10 cellular contexts compared by ENCODE assay signal in the genomic region with DNA sequence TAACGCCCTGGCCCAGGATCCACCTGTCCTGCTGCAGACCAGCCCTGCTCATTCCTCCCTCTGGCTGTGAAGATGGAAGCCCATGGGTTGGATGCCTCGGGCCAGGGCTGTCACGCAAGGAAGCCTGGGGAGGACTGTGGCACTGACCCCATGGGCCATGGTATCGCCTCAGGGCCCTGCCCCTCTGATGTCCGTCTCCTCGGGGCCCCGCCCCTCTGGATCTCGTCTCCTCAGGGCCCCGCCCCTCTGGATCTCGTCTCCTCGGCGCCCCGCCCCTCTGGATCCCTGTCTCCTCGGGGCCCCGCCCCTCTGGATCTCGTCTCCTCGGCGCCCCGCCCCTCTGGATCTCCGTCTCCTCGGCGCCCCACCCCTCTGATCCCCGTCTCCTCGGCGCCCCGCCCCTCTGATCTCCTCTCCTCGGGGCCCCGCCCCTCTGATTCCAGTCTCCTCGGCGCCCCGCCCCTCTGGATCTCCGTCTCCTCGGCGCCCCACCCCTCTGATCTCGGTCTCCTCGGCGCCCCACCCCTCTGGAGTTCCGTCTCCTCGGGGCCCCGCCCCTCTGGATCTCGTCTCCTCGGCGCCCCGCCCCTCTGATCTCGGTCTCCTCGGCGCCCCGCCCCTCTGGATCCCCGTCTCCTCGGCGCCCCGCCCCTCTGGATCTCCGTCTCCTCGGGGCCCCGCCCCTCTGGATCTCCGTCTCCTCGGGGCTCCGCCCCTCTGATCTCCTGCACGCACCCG. TPM values are rescaled to one million over a fixed set of nuclear protein-coding genes. Genes with fewer than 3 reads are reported as not detected.
A peak's percentile ranks its signal among the peaks of the same experiment; 100 is the strongest.
DNase-seq lines count a peak whose midpoint lies in the region; ATAC-seq and TF ChIP-seq lines count a peak whose summit lies in the region.
"Had no signal": no experiment of that assay in that cellular context is flagged by ENCODE, and none has a peak within 500 bp of the region (broad histone marks: within the 10 kb centered on the region; RNA-seq: fewer than 3 reads in every experiment).

No MANE protein-coding gene starts in this region.

- peaks cover 7% of the 10 kb centered on the region for H3K9me3 ChIP-seq in trophoblast cell (ENCODE audit: insufficient read depth, low read depth, low read length)
- H3K9me3 ChIP-seq: right lobe of liver had no signal

- H2BK5ac ChIP-seq in trophoblast cell (ENCODE audit: low read depth, low read length, poor library complexity) = no peak overlapping the region

- CTCF ChIA-PET in activated CD4-positive, alpha-beta memory T cell treated with anti-CD3 and anti-CD28 coated beads for 36 hours (lab: Charles Lee) = no interaction called here

- H3K27ac ChIP-seq in trophoblast cell (ENCODE audit: low read depth, low read length) = no peak overlapping the region
- H3K27ac ChIP-seq: KMS-11, right lobe of liver had no signal

- H3K4me1 Mint-ChIP-seq in HFFc6 (ENCODE audit: low read depth) = peaks cover 25% of the 10 kb centered on the region
- peaks cover 4% of the 10 kb centered on the region for H3K4me1 Mint-ChIP-seq in activated CD4-positive, alpha-beta memory T cell treated with anti-CD3 and anti-CD28 coated beads for 36 hours (ENCODE audit: low read depth)

- H3K79me1 ChIP-seq in trophoblast cell (ENCODE audit: low read length) = peaks cover 2% of the 10 kb centered on the region

- no CpG with 5 or more reads among the region's 60 CpGs for WGBS in trophoblast cell (ENCODE audit: extremely low coverage, insufficient coverage, insufficient read length)

- H3K9ac ChIP-seq in trophoblast cell (ENCODE audit: low read length) = no peak overlapping the region
- H3K9ac ChIP-seq: KMS-11 had no signal

- H2AK5ac ChIP-seq in trophoblast cell (ENCODE audit: low read length) = no peak overlapping the region

- H4K91ac ChIP-seq in trophoblast cell (ENCODE audit: low read depth, low read length) = no peak overlapping the region

- H4K8ac ChIP-seq in trophoblast cell (ENCODE audit: low read depth, low read length) = no peak overlapping the region

- H3K36me3 ChIP-seq in trophoblast cell (ENCODE audit: control insufficient read depth in 1 of 2, insufficient read depth in 2 of 2, low read length in 2 of 2) = no peaks in the 10 kb centered on the region
- H3K36me3 ChIP-seq: right lobe of liver had no signal

- H2AFZ ChIP-seq in trophoblast cell (ENCODE audit: insufficient read depth, low read length, poor library complexity) = no peak overlapping the region

- H2BK120ac ChIP-seq in trophoblast cell (ENCODE audit: insufficient read depth, low read length, poor library complexity) = no peak overlapping the region

- H3K36me3 Mint-ChIP-seq in HFFc6 (ENCODE audit: low read depth) = 0 out of 2 replicates have a peak, but pooled peaks cover 4% of the 10 kb centered on the region
- no peaks in the 10 kb centered on the region for H3K36me3 Mint-ChIP-seq in activated CD4-positive, alpha-beta memory T cell treated with anti-CD3 and anti-CD28 coated beads for 36 hours

- H3K4me1 ChIP-seq in trophoblast cell (ENCODE audit: control insufficient read depth in 1 of 2, insufficient read depth in 2 of 2, low read length in 2 of 2) = peaks cover 19% of the 10 kb centered on the region in 2 experiments
- H3K4me1 ChIP-seq: right lobe of liver had no signal

- H3K14ac ChIP-seq in trophoblast cell (ENCODE audit: low read length) = no peak overlapping the region

- H3K79me2 ChIP-seq in trophoblast cell (ENCODE audit: control insufficient read depth, insufficient read depth, low read length, poor library complexity) = no peaks in the 10 kb centered on the region

- H3K4me3 Mint-ChIP-seq in HFFc6 = peak overlapping the region; percentile 64; the same call in 1 of the 2 replicates
- H3K4me3 Mint-ChIP-seq in activated CD4-positive, alpha-beta memory T cell treated with anti-CD3 and anti-CD28 coated beads for 36 hours = peak overlapping the region; percentile 16

- no peak overlapping the region for H2BK12ac ChIP-seq in trophoblast cell (ENCODE audit: low read length)

- POLR2A ChIA-PET in activated CD4-positive, alpha-beta memory T cell treated with anti-CD3 and anti-CD28 coated beads for 36 hours (lab: Charles Lee) = no interaction called here

- H3K9me3 Mint-ChIP-seq in HFFc6 = peaks cover 4% of the 10 kb centered on the region; the same call in 1 of the 2 replicates
- no peaks in the 10 kb centered on the region for H3K9me3 Mint-ChIP-seq in activated CD4-positive, alpha-beta memory T cell treated with anti-CD3 and anti-CD28 coated beads for 36 hours

- H3K4ac ChIP-seq in trophoblast cell (ENCODE audit: low read depth, low read length) = no peak overlapping the region

- H3K27ac Mint-ChIP-seq in HFFc6 = peak overlapping the region; percentile 29; the same call in 1 of the 2 replicates
- no peak overlapping the region for H3K27ac Mint-ChIP-seq in activated CD4-positive, alpha-beta memory T cell treated with anti-CD3 and anti-CD28 coated beads for 36 hours

- intact Hi-C loops in activated CD4-positive, alpha-beta memory T cell treated with anti-CD3 and anti-CD28 coated beads for 36 hours (cut with micrococcal nuclease) = no loop called here
- intact Hi-C loops in cardiac septum (cut with DNase I) = no loop called here

- no peaks in the 10 kb centered on the region for H3K27me3 ChIP-seq in trophoblast cell (ENCODE audit: insufficient read depth, low read length)
- H3K27me3 ChIP-seq: right lobe of liver had no signal

- no peak overlapping the region for H4K12ac ChIP-seq in trophoblast cell (ENCODE audit: low read depth, low read length)

- no peak for ATAC-seq in GM21737 (IDR thresholded peaks at IDR 0.05; ENCODE audit: unreplicated experiment)
- ATAC-seq in HG03457 (IDR thresholded peaks at IDR 0.05; ENCODE audit: unreplicated experiment) = no peak

- no peak overlapping the region for H3K23ac ChIP-seq in trophoblast cell (ENCODE audit: low read length)

- DNase-seq in COLO829 (ENCODE audit: low spot score) (peak; percentile 51), HFFc6 (no peak), trophoblast cell (peak; percentile 36 to 44), cardiac septum (ENCODE audit: low spot score) (no peak), Ammon's horn (ENCODE audit: low spot score) (no peak)
- DNase-seq in activated CD4-positive, alpha-beta memory T cell treated with anti-CD3 and anti-CD28 coated beads for 36 hours = peak; percentile 59

- no peak for TF ChIP-seq CTCF in HFFc6 (IDR thresholded peaks at IDR 0.05)

- H3K4me2 ChIP-seq in trophoblast cell (ENCODE audit: low read length) = no peak overlapping the region
- H3K4me2 ChIP-seq: KMS-11 had no signal

- H3K27me3 Mint-ChIP-seq in HFFc6 (ENCODE audit: insufficient read depth) = peaks cover 2% of the 10 kb centered on the region; the same call in 1 of the 2 replicates
- H3K27me3 Mint-ChIP-seq in activated CD4-positive, alpha-beta memory T cell treated with anti-CD3 and anti-CD28 coated beads for 36 hours = peaks cover 15% of the 10 kb centered on the region

- no peak overlapping the region for H3K18ac ChIP-seq in trophoblast cell (ENCODE audit: low read length)

- H3K4me3 ChIP-seq in trophoblast cell (ENCODE audit: low read depth, low read length) = no peak overlapping the region
- H3K4me3 ChIP-seq: right lobe of liver had no signal

RNA-seq across cellular contexts. Expression of gene METRNL, which starts 24.0 kb away (rescaled TPM):
- total RNA-seq in HFFc6 (2021; fragmentation: NEBNext Ultra II Directional; extraction: Animal tissue kit (Norgen Biotek cat#: 25700)) = 10 to 100 TPM; 54.4 to 96.7 (median 90.9) TPM
- 10 to 100 TPM; 62.8 to 71.1 TPM for total RNA-seq in activated CD4-positive, alpha-beta memory T cell treated with anti-CD3 and anti-CD28 coated beads for 36 hours
- polyA plus RNA-seq in trophoblast cell (2013) = 73.5 and 78.5 TPM in 2 replicates
- 104 TPM for total RNA-seq in cardiac septum

Comparison
In these comparisons a context has a peak if more than half of its experiments do, and no peak if none do; other contexts are left out.
1. DNase-seq: peak in COLO829 (single experiment), activated CD4-positive, alpha-beta memory T cell treated with anti-CD3 and anti-CD28 coated beads for 36 hours (single experiment) and trophoblast cell (2 of 2); none in HFFc6 (single experiment), cardiac septum (single experiment) and Ammon's horn (single experiment).